Comparison of ENCODE assay signal across 8 cellular contexts in genomic region chr2:98086491-98087446, GRCh38. TPM values are rescaled to one million over a fixed set of nuclear protein-coding genes. Genes with fewer than 3 reads are reported as not detected.
DNase-seq lines count a peak whose midpoint lies in the region; TF ChIP-seq lines count a peak whose summit lies in the region.

A gene with protein sequence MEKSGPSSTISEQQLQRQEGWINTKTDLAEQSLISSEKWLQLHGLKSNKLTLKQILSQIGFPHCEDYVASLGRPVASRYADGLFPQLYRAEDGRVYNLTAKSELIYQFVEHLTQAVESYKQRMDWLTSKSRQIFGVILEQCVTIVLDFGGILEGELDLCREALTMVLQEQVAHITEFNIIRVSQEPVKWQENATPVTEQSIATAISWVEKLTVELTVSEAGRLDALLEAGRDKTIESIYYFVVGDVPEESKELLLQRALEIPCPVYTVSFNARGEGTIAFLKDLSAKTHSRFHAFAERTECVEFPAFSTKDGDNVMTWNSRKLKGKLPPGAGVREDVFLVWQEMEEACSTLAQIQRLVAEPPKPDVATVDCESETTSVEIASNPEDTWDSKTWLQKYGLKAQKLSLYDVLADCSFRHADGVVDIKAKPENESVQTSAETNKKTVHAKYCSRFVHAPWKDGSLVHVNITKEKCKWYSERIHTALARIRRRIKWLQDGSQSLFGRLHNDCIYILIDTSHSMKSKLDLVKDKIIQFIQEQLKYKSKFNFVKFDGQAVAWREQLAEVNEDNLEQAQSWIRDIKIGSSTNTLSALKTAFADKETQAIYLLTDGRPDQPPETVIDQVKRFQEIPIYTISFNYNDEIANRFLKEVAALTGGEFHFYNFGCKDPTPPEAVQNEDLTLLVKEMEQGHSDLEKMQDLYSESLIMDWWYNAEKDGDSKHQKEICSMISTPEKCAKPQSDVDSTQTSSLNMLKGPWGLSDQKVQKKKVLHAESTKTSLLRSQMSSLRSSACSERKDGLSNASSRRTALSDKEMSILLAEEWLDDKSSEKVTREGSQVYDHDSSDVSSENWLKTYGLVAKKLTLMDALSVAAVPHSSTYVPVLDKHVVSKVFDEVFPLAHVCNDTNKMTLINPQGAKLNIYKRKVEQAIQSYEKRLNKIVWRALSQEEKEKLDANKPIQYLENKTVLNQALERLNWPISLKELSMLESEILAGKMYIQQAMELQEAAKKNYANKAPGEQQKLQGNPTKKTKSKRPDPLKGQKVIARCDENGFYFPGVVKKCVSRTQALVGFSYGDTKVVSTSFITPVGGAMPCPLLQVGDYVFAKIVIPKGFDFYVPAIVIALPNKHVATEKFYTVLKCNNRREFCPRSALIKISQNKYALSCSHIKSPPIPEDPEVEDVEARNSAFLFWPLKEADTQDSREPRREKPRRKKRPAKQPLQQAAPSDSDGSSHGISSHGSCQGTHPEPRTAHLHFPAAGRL (N-terminal part only) (plus strand): TSS chr2:98087167. CDS start chr2:98093093, 5,926 bp downstream.

- CTCF ChIA-PET in HEK293T (lab: Yijun Ruan, JAX), result interaction anchor here (0.6 kb wide), 1 partner anchor 275 kb away, joined by 3 read pairs; no protein-coding TSS in a partner anchor

- 2% methylated on average over 72 to 74 of the region's 74 CpGs for WGBS in esophagus, 2 donors
- WGBS in suprapubic skin, result 1% methylated on average over 34 of the region's 74 CpGs

- H3K4me3 ChIP-seq in esophagus (ENCODE audit: low read depth in 1 of 2, low read length in 2 of 2) (peak within 1 kb of the TSS; percentile 56 to 61), mucosa of stomach (ENCODE audit: low read length) (peak within 1 kb of the TSS; percentile 77), suprapubic skin (peak within 1 kb of the TSS; percentile 48)

- TF ChIP-seq POLR2A in suprapubic skin (IDR thresholded peaks at IDR 0.05), result no peak

- H3K27me3 ChIP-seq in esophagus (ENCODE audit: control insufficient read depth in 1 of 2, insufficient read depth in 2 of 2, low read length in 2 of 2), result no peaks in the 10 kb centered on the region
- no peaks in the 10 kb centered on the region for H3K27me3 ChIP-seq in mucosa of stomach (ENCODE audit: control insufficient read depth, insufficient read depth, low read length)
- H3K27me3 ChIP-seq in suprapubic skin, result peaks cover 29% of the 10 kb centered on the region

- POLR2A ChIA-PET in HEK293T (lab: Yijun Ruan, JAX), result no interaction called here

- H3K4me1 ChIP-seq in esophagus (ENCODE audit: control insufficient read depth in 2 of 2, insufficient read depth in 2 of 2, low read length in 1 of 2) (peaks cover 3 to 11% of the 10 kb centered on the region in 2 donors), mucosa of stomach (ENCODE audit: control insufficient read depth, insufficient read depth, low read length) (peaks cover 36% of the 10 kb centered on the region), suprapubic skin (peaks cover 17% of the 10 kb centered on the region)

- H3K36me3 ChIP-seq in esophagus (ENCODE audit: control insufficient read depth in 2 of 2, insufficient read depth in 2 of 2, low read length in 1 of 2), result no peaks in the 10 kb centered on the region
- H3K36me3 ChIP-seq in mucosa of stomach (ENCODE audit: control insufficient read depth, insufficient read depth, low read length), result no peaks in the 10 kb centered on the region
- H3K36me3 ChIP-seq in suprapubic skin, result no peaks in the 10 kb centered on the region

- TF ChIP-seq EP300 in suprapubic skin (IDR thresholded peaks at IDR 0.05), result no peak

- DNase-seq in NCI-H1436 (lab: John Stamatoyannopoulos, UW), result peak; percentile 25
- no peak for DNase-seq in NCI-H1436 treated with DMSO at 0.1 percent for 48 hours (lab: John Stamatoyannopoulos, UW)
- DNase-seq in HEK293T (ENCODE audit: extremely low spot score), result peak; percentile 91
- peak; percentile 50 for DNase-seq in NCI-H1092 treated with DMSO at 0.1 percent for 48 hours (lab: John Stamatoyannopoulos, UW)
- peak; percentile 10 for DNase-seq in activated CD4-positive, alpha-beta T cell treated with anti-CD3 and anti-CD28 coated beads, Interleukin-2, amount 50 U/mL, for 1 hour
- peak in 1 of 2 donors; percentile 72 for DNase-seq in suprapubic skin (ENCODE audit: low spot score in 2 of 2)

- H3K9me3 ChIP-seq in esophagus (ENCODE audit: control insufficient read depth in 2 of 2, insufficient read depth in 1 of 2, low read depth in 1 of 2, low read length in 1 of 2), result no peaks in the 10 kb centered on the region
- H3K9me3 ChIP-seq in mucosa of stomach (ENCODE audit: control insufficient read depth, low read length), result no peaks in the 10 kb centered on the region
- H3K9me3 ChIP-seq in suprapubic skin, result no peaks in the 10 kb centered on the region

- no peak for TF ChIP-seq CTCF in suprapubic skin (IDR thresholded peaks at IDR 0.05)

- H3K27ac ChIP-seq in esophagus (ENCODE audit: low read depth in 2 of 2, low read length in 1 of 2) (peak within 1 kb of the TSS; percentile 48 to 64), suprapubic skin (no peak within 1 kb of the TSS)

- H3K9ac ChIP-seq in mucosa of stomach (ENCODE audit: low read length), result peak within 1 kb of the TSS; percentile 94

TF ChIP-seq in HEK293T, 16 proteins besides CTCF, POLR2A, EP300 and RAD21:
- TF ChIP-seq BHLHE40 (IDR thresholded peaks at IDR 0.05; ENCODE audit: borderline replicate concordance), result no peak
- no peak for TF ChIP-seq ELF4 (IDR thresholded peaks at IDR 0.05)
- peak; percentile 34 for TF ChIP-seq L3MBTL2 (conservative IDR thresholded peaks at IDR 0.05)

RNA-seq across cellular contexts. Expression of the gene that starts here (rescaled TPM):
- polyA plus RNA-seq in esophagus, result under 1 TPM; 0.01 to 0.02 TPM
- total RNA-seq in suprapubic skin, result not detected
